1 cellular context compared by ENCODE assay signal in genomic region chr17:63600569-63601438, GRCh38.
TF ChIP-seq lines count a peak whose summit lies in the region.

TACO1 (plus strand) TSS chr17:63600895; CDS start chr17:63601084, 189 bp downstream.

TF ChIP-seq in K562, 482 proteins besides CTCF, POLR2A, EP300 and RAD21 (continued from another document and continues in another):
- TF ChIP-seq GABPB1 (CRISPR knock-in tag; IDR thresholded peaks at IDR 0.05) (peak; percentile 99), ETS1 (conservative IDR thresholded peaks at IDR 0.05; ENCODE audit: control insufficient read depth, low read depth, low read length) (peak; percentile 87), ZNF12 (CRISPR knock-in tag; IDR thresholded peaks at IDR 0.05) (no peak), BRF2 (IDR thresholded peaks at IDR 0.05; ENCODE audit: borderline replicate concordance, insufficient read depth, insufficient read length) (no peak), ZBTB17 (CRISPR knock-in tag; IDR thresholded peaks at IDR 0.05) (0 out of 2 replicates have a peak, but pooled peaks have one; percentile 39), ZNF280A (IDR thresholded peaks at IDR 0.05; ENCODE audit: low read depth, partially characterized antibody) (no peak), ZBED1 (IDR thresholded peaks at IDR 0.05) (peak; percentile 88), PTBP1 (IDR thresholded peaks at IDR 0.05; ENCODE audit: low read depth, low read length) (no peak), ZNF165 (CRISPR knock-in tag; IDR thresholded peaks at IDR 0.05; ENCODE audit: borderline replicate concordance) (no peak), HDAC3 (IDR thresholded peaks at IDR 0.05; ENCODE audit: borderline replicate concordance, partially characterized antibody) (no peak), ZNF253 (CRISPR knock-in tag; conservative IDR thresholded peaks at IDR 0.05) (no peak), ARNT (IDR thresholded peaks at IDR 0.05) (0 out of 4 replicates have a peak, but pooled peaks of 1 of the 2 experiments have one; percentile 35), ZNF609 (CRISPR knock-in tag; IDR thresholded peaks at IDR 0.05; ENCODE audit: borderline replicate concordance) (no peak), RBM25 (IDR thresholded peaks at IDR 0.05; ENCODE audit: low read depth, low read length, severe bottlenecking) (no peak), TGIF2 (CRISPR knock-in tag; IDR thresholded peaks at IDR 0.05) (no peak), MEF2D (tag; conservative IDR thresholded peaks at IDR 0.05; ENCODE audit: low read depth) (no peak), ELK3 (CRISPR knock-in tag; IDR thresholded peaks at IDR 0.05) (no peak), KAT7 (CRISPR knock-in tag; IDR thresholded peaks at IDR 0.05; ENCODE audit: borderline replicate concordance) (0 out of 2 replicates have a peak, but pooled peaks have one; percentile 54), ZC3H4 (CRISPR knock-in tag; IDR thresholded peaks at IDR 0.05; ENCODE audit: borderline replicate concordance) (no peak), SMARCE1 (IDR thresholded peaks at IDR 0.05) (no peak), CBFA2T3 (IDR thresholded peaks at IDR 0.05) (no peak), SNAPC5 (CRISPR knock-in tag; IDR thresholded peaks at IDR 0.05) (no peak), SRSF9 (IDR thresholded peaks at IDR 0.05; ENCODE audit: borderline replicate concordance, low read depth, low read length) (no peak), NR2C2 (CRISPR knock-in tag; IDR thresholded peaks at IDR 0.05) (no peak; the same call in 1 of the 2 replicates), NR2C2 (tag; IDR thresholded peaks at IDR 0.05) (peak; percentile 76), NEUROD1 (IDR thresholded peaks at IDR 0.05; ENCODE audit: borderline replicate concordance, low read depth, low read length, partially characterized antibody) (peak; percentile 77), CBFB (CRISPR knock-in tag; IDR thresholded peaks at IDR 0.05) (no peak), ZBTB40 (IDR thresholded peaks at IDR 0.05) (peak; percentile 99), ZBTB40 (CRISPR knock-in tag; IDR thresholded peaks at IDR 0.05) (no peak; the same call in 1 of the 2 replicates), CREB3L1 (IDR thresholded peaks at IDR 0.05; ENCODE audit: borderline replicate concordance, low read depth) (peak; percentile 25; the same call in 1 of the 2 replicates), U2AF2 (optimal IDR thresholded peaks at IDR 0.05; ENCODE audit: low read depth, low read length) (no peak), KDM2B (CRISPR knock-in tag; IDR thresholded peaks at IDR 0.05) (no peak; the same call in 1 of the 2 replicates), ATF6 (CRISPR knock-in tag; IDR thresholded peaks at IDR 0.05) (no peak), STAT5A (IDR thresholded peaks at IDR 0.05; ENCODE audit: borderline replicate concordance, low read length) (peak; percentile 66; the same call in 1 of the 2 replicates), COPS2 (conservative IDR thresholded peaks at IDR 0.05) (no peak), XRCC3 (IDR thresholded peaks at IDR 0.05) (no peak), ZNF764 (CRISPR knock-in tag; IDR thresholded peaks at IDR 0.05; ENCODE audit: low read depth) (no peak), RBFOX2 (IDR thresholded peaks at IDR 0.05; ENCODE audit: low read depth, low read length) (peak; percentile 88)
